8 cellular contexts compared by ENCODE assay signal in the genomic region with DNA sequence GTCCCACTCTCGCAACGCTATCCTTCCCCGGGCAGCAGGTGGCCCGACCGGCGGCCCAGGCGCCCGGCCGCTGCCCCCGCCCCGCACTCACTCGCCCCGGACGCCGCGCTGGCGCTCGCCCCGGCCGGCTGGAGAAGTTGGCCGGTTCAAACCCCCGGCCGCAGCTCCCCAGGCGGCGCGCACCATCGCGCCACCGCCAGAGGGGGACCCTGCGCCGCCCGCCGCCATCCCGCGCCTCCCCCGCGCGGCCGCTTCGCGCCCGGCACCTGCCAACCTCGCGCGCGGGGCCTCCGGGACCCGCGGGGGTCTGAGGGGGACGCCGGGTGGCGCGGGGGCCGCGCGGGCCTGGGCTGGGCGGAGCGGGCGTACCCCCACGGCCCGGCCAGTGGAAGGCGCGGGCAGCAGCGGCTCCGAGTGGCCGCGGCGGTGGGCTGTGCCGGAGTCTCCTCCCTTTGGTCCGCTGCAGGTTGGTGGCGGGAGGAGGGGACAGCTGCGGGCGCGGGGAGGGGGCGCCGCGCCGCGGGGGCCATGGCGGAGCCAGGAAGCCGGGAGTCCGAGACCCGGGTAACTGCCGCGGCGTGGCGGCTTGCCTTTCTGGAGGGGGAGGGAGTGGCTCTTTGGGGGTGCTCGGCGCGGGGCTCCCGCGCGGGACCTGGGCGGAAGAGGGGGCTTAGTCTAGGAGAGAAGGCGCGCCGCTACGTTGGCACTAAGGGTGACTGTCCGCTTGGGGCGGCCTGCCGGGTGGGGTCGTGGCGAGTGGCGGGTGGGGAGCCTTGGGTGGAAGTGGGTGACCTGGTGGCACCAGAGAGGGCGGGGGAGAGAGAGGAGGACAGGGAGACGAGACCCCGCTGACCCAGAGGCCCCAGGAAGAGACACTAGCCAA. TPM values are rescaled to one million over a fixed set of nuclear protein-coding genes. Genes with fewer than 3 reads are reported as not detected.
A peak's percentile ranks its signal among the peaks of the same experiment; 100 is the strongest.
DNase-seq lines count a peak whose midpoint lies in the region; ATAC-seq and TF ChIP-seq lines count a peak whose summit lies in the region.

A gene (plus strand): TSS at position 434 of the 883 bp plus-strand sequence. CDS start 95 bp downstream, at position 529.
A gene (minus strand): TSS at position 139 of the 883 bp plus-strand sequence. CDS start 715 bp downstream, outside the sequence.

- H3K4me3 Mint-ChIP-seq in activated T-helper 2 cell treated with anti-CD3 and anti-CD28 coated beads, Interferon-gamma antibody, Interleukin-2, Interleukin-4, amounts not matched to agents 10 μg/mL and 5 μg/mL and 100 μg/mL, durations not matched to agents 14 hours and 24 hours and 36 hours (ENCODE audit: low read depth): peak within 1 kb of the TSS; percentile 90
- H3K4me3 Mint-ChIP-seq in naive thymus-derived CD4-positive, alpha-beta T cell: peak within 1 kb of the TSS; percentile 59 to 92 (median 76)

- DNase-seq in ACHN: peak; percentile 66
- DNase-seq in NT2/D1 (ENCODE audit: low read depth, low spot score): no peak
- DNase-seq in activated T-helper 2 cell treated with anti-CD3 and anti-CD28 coated beads, Interferon-gamma antibody, Interleukin-2, Interleukin-4, amounts not matched to agents 10 μg/mL and 5 μg/mL and 100 μg/mL, durations not matched to agents 14 hours and 24 hours and 36 hours (ENCODE audit: low spot score): peak; percentile 44
- peak; percentile 62 for DNase-seq in fibroblast of pulmonary artery (ENCODE audit: low read depth)
- DNase-seq in naive thymus-derived CD4-positive, alpha-beta T cell: peak in 6 of 9 donors; percentile 4 to 68 (median 18)
- DNase-seq in thoracic aorta (ENCODE audit: low spot score): no peak

- H3K4me1 ChIP-seq in NT2/D1 (ENCODE audit: insufficient read depth, insufficient read length) (peaks cover 18% of the 10 kb centered on the region), thoracic aorta (ENCODE audit: control insufficient read depth in 1 of 2, low read depth in 2 of 2) (peaks cover 26 to 45% of the 10 kb centered on the region in 2 donors)
- peaks cover 0 to 4% of the 10 kb centered on the region in 2 donors for H3K4me1 ChIP-seq in naive thymus-derived CD4-positive, alpha-beta T cell (ENCODE audit: control insufficient read depth in 2 of 2, insufficient read depth in 2 of 2, low read length in 2 of 2)

- H3K9ac ChIP-seq in NT2/D1 (ENCODE audit: insufficient read length, low read depth): peak within 1 kb of the TSS; percentile 91

- H3K36me3 ChIP-seq in NT2/D1 (ENCODE audit: insufficient read depth, insufficient read length, low read length) (peaks cover 41% of the 10 kb centered on the region), thoracic aorta (peaks cover 6% of the 10 kb centered on the region)
- no peaks in the 10 kb centered on the region for H3K36me3 ChIP-seq in naive thymus-derived CD4-positive, alpha-beta T cell (ENCODE audit: control insufficient read depth in 2 of 3, insufficient read depth in 3 of 3, low read length in 3 of 3)

- POLR2A ChIA-PET in naive thymus-derived CD4-positive, alpha-beta T cell (lab: Charles Lee): no interaction called here

- H3K27ac Mint-ChIP-seq in activated T-helper 2 cell treated with anti-CD3 and anti-CD28 coated beads, Interferon-gamma antibody, Interleukin-2, Interleukin-4, amounts not matched to agents 10 μg/mL and 5 μg/mL and 100 μg/mL, durations not matched to agents 14 hours and 24 hours and 36 hours: peak within 1 kb of the TSS; percentile 85
- H3K27ac Mint-ChIP-seq in naive thymus-derived CD4-positive, alpha-beta T cell: peak within 1 kb of the TSS in 3 of 9 donors; percentile 56 to 85 (median 67)

- no peaks in the 10 kb centered on the region for H3K9me3 Mint-ChIP-seq in activated T-helper 2 cell treated with anti-CD3 and anti-CD28 coated beads, Interferon-gamma antibody, Interleukin-2, Interleukin-4, amounts not matched to agents 10 μg/mL and 5 μg/mL and 100 μg/mL, durations not matched to agents 14 hours and 24 hours and 36 hours
- H3K9me3 Mint-ChIP-seq in naive thymus-derived CD4-positive, alpha-beta T cell: no peaks in the 10 kb centered on the region

- TF ChIP-seq CTCF in fibroblast of pulmonary artery (IDR thresholded peaks at IDR 0.05; ENCODE audit: low read length, missing control alignments) (no peak), thoracic aorta (IDR thresholded peaks at IDR 0.05) (peak; percentile 12)

- peak; percentile 61 for ATAC-seq in HG03139 (IDR thresholded peaks at IDR 0.05; ENCODE audit: unreplicated experiment)
- ATAC-seq in naive thymus-derived CD4-positive, alpha-beta T cell: peak; percentile 77
- ATAC-seq in thoracic aorta (ENCODE audit: insufficient number of reproducible peaks, low FRiP score, low read depth): peak; percentile 73

- H3K36me3 Mint-ChIP-seq in activated T-helper 2 cell treated with anti-CD3 and anti-CD28 coated beads, Interferon-gamma antibody, Interleukin-2, Interleukin-4, amounts not matched to agents 10 μg/mL and 5 μg/mL and 100 μg/mL, durations not matched to agents 14 hours and 24 hours and 36 hours (ENCODE audit: low read depth): peaks cover 3% of the 10 kb centered on the region
- H3K36me3 Mint-ChIP-seq in naive thymus-derived CD4-positive, alpha-beta T cell: peaks cover 0 to 3% (median 0%) of the 10 kb centered on the region in 5 donors

- no peaks in the 10 kb centered on the region for H3K27me3 Mint-ChIP-seq in activated T-helper 2 cell treated with anti-CD3 and anti-CD28 coated beads, Interferon-gamma antibody, Interleukin-2, Interleukin-4, amounts not matched to agents 10 μg/mL and 5 μg/mL and 100 μg/mL, durations not matched to agents 14 hours and 24 hours and 36 hours (ENCODE audit: low read depth)
- H3K27me3 Mint-ChIP-seq in naive thymus-derived CD4-positive, alpha-beta T cell: peaks cover 0 to 19% (median 0%) of the 10 kb centered on the region in 5 donors

- H3K27ac ChIP-seq in naive thymus-derived CD4-positive, alpha-beta T cell (ENCODE audit: low read depth, low read length): no peak within 1 kb of the TSS
- peak within 1 kb of the TSS; percentile 88 to 89 for H3K27ac ChIP-seq in thoracic aorta

- peak; percentile 88 for TF ChIP-seq POLR2A in GM15510 (IDR thresholded peaks at IDR 0.05; ENCODE audit: borderline replicate concordance, extremely low read depth, insufficient read length)

- in situ Hi-C loops in ACHN (cut with HindIII; ENCODE audit: low pct_ligation_motif_present, low pct_unique_long_range_greater_than_20kb, low sequenced_read_pairs): no loop called here

- H3K4me1 Mint-ChIP-seq in activated T-helper 2 cell treated with anti-CD3 and anti-CD28 coated beads, Interferon-gamma antibody, Interleukin-2, Interleukin-4, amounts not matched to agents 10 μg/mL and 5 μg/mL and 100 μg/mL, durations not matched to agents 14 hours and 24 hours and 36 hours (ENCODE audit: low read depth): peaks cover 7% of the 10 kb centered on the region
- H3K4me1 Mint-ChIP-seq in naive thymus-derived CD4-positive, alpha-beta T cell: peaks cover 4 to 18% (median 7%) of the 10 kb centered on the region in 7 donors

- intact Hi-C loops in activated T-helper 2 cell treated with anti-CD3 and anti-CD28 coated beads, Interferon-gamma antibody, Interleukin-2, Interleukin-4, amounts not matched to agents 10 μg/mL and 5 μg/mL and 100 μg/mL, durations not matched to agents 14 hours and 24 hours and 36 hours (cut with micrococcal nuclease): no loop called here
- intact Hi-C loops in naive thymus-derived CD4-positive, alpha-beta T cell (cut with micrococcal nuclease): no loop called here

- no peaks in the 10 kb centered on the region for H3K9me3 ChIP-seq in NT2/D1 (ENCODE audit: insufficient read depth, low read length)
- no peaks in the 10 kb centered on the region for H3K9me3 ChIP-seq in naive thymus-derived CD4-positive, alpha-beta T cell (ENCODE audit: control insufficient read depth in 2 of 3, low read length in 3 of 3)
- no peaks in the 10 kb centered on the region for H3K9me3 ChIP-seq in thoracic aorta

- H3K4me3 ChIP-seq in NT2/D1 (ENCODE audit: insufficient read length, low read depth): peak within 1 kb of the TSS; percentile 82
- peak within 1 kb of the TSS; percentile 79 for H3K4me3 ChIP-seq in fibroblast of pulmonary artery (replicated peaks; ENCODE audit: low read depth, low read length)
- peak within 1 kb of the TSS; percentile 43 for H3K4me3 ChIP-seq in naive thymus-derived CD4-positive, alpha-beta T cell (ENCODE audit: low read length)
- peak within 1 kb of the TSS; percentile 90 for H3K4me3 ChIP-seq in thoracic aorta

- CTCF ChIA-PET in naive thymus-derived CD4-positive, alpha-beta T cell (lab: Charles Lee): interaction anchor here (0.5 to 1.1 kb wide), 3 partner anchors 9 to 129 kb away, joined by 3 to 4 read pairs (median 3); no protein-coding TSS in a partner anchor

- no peaks in the 10 kb centered on the region for H3K27me3 ChIP-seq in NT2/D1 (ENCODE audit: insufficient read depth, insufficient read length)
- peaks cover 0 to 8% of the 10 kb centered on the region in 2 donors for H3K27me3 ChIP-seq in naive thymus-derived CD4-positive, alpha-beta T cell (ENCODE audit: control insufficient read depth in 2 of 2, insufficient read depth in 2 of 2, low read length in 2 of 2)
- no peaks in the 10 kb centered on the region for H3K27me3 ChIP-seq in thoracic aorta (replicated peaks; ENCODE audit: insufficient read depth)

RNA-seq across cellular contexts. Expression of the first gene that starts in this region (rescaled TPM):
- total RNA-seq in activated T-helper 2 cell treated with anti-CD3 and anti-CD28 coated beads, Interferon-gamma antibody, Interleukin-2, Interleukin-4, amounts not matched to agents 10 μg/mL and 5 μg/mL and 100 μg/mL, durations not matched to agents 14 hours and 24 hours and 36 hours: 34.9 and 36.3 TPM in 2 replicates
- 10 to 100 TPM in 2 of 5 experiments, 1 to 10 TPM in 2, under 1 TPM in 1; 0.65 to 22.3 (median 5.9) TPM for total RNA-seq in naive thymus-derived CD4-positive, alpha-beta T cell
- polyA plus RNA-seq in naive thymus-derived CD4-positive, alpha-beta T cell: under 1 TPM; 0.51 to 0.53 TPM
- 100 to 1,000 TPM in 1 of 2 donors, 10 to 100 TPM in 1; 70.1 to 108 TPM for total RNA-seq in thoracic aorta

RNA-seq across cellular contexts. Expression of the second gene that starts in this region (rescaled TPM):
- total RNA-seq in activated T-helper 2 cell treated with anti-CD3 and anti-CD28 coated beads, Interferon-gamma antibody, Interleukin-2, Interleukin-4, amounts not matched to agents 10 μg/mL and 5 μg/mL and 100 μg/mL, durations not matched to agents 14 hours and 24 hours and 36 hours: 13.3 and 15.2 TPM in 2 replicates
- 1 to 10 TPM in 2 of 5 experiments, under 1 TPM in 3; 0.22 to 6.1 (median 0.48) TPM for total RNA-seq in naive thymus-derived CD4-positive, alpha-beta T cell
- under 1 TPM in 1 of 2 donors, not detected in 1; 0.34 TPM for polyA plus RNA-seq in naive thymus-derived CD4-positive, alpha-beta T cell
- total RNA-seq in thoracic aorta: 10 to 100 TPM in 1 of 2 donors, 1 to 10 TPM in 1; 8.5 to 26.9 TPM

Comparison
In these comparisons a context has a peak if more than half of its experiments do, and no peak if none do; other contexts are left out.
1. DNase-seq: peak in ACHN (single experiment), activated T-helper 2 cell treated with anti-CD3 and anti-CD28 coated beads, Interferon-gamma antibody, Interleukin-2, Interleukin-4, amounts not matched to agents 10 μg/mL and 5 μg/mL and 100 μg/mL, durations not matched to agents 14 hours and 24 hours and 36 hours (single experiment), fibroblast of pulmonary artery (single experiment) and naive thymus-derived CD4-positive, alpha-beta T cell (6 of 9); none in NT2/D1 (single experiment) and thoracic aorta (single experiment).
2. Peak in every context shown above with its lines, with median percentiles within 50 percentile points of each other: ATAC-seq and H3K4me3 ChIP-seq.